8 cellular contexts compared by ENCODE assay signal in the genomic region with DNA sequence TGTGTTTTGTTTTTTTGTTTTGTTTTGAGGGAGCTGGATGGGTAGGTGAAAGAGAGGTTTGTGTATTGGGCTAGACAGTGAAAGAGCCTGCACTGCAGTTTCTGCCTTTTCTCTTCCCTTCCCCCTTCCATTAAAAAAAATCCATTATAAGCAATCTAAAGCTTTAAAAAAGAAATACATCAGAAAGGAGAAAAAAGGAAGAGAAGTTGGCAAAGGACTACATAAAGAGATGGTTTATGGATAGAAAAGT. TPM values are rescaled to one million over a fixed set of nuclear protein-coding genes. Genes with fewer than 3 reads are reported as not detected.
DNase-seq lines count a peak whose midpoint lies in the region; ATAC-seq and TF ChIP-seq lines count a peak whose summit lies in the region.

No MANE protein-coding gene starts in this region.

- ATAC-seq in heart right ventricle = no peak
- no peak for ATAC-seq in naive B cell (ENCODE audit: low read depth in 2 of 2)
- ATAC-seq in HG02571 (IDR thresholded peaks at IDR 0.05; ENCODE audit: unreplicated experiment) = no peak

- peaks cover 0 to 4% (median 0%) of the 10 kb centered on the region in 3 donors for H3K27me3 Mint-ChIP-seq in naive B cell

- in situ Hi-C loops in GM13977 (cut with MboI; ENCODE audit: low pct_unique_long_range_greater_than_20kb, low sequenced_read_pairs, unreplicated experiment) = no loop called here

- H3K4me3 ChIP-seq in heart right ventricle (peak overlapping the region in 6 of 10 donors; percentile 55 to 70 (median 60)), vagina (peak overlapping the region in 1 of 2 donors; percentile 50)

- H3K27ac ChIP-seq in heart right ventricle = peak overlapping the region in 7 of 10 donors; percentile 70 to 86 (median 79)
- peak overlapping the region; percentile 19 for H3K27ac ChIP-seq in caudate nucleus (ENCODE audit: low read depth, low read length)
- H3K27ac ChIP-seq in vagina = peak overlapping the region; percentile 90

- peaks cover 0 to 7% (median 0%) of the 10 kb centered on the region in 7 donors for H3K9me3 Mint-ChIP-seq in naive B cell

- DNase-seq in heart right ventricle = no peak
- DNase-seq in cardiac septum (ENCODE audit: low spot score) = no peak
- DNase-seq in caudate nucleus (lab: John Stamatoyannopoulos, UW) = no peak
- no peak for DNase-seq in naive B cell
- DNase-seq in vagina (ENCODE audit: extremely low spot score in 2 of 2) = no peak
- no peak for DNase-seq in stimulated activated CD4-positive, alpha-beta T cell treated with anti-CD3 and anti-CD28 coated beads, Interleukin-12 subunit alpha, Interleukin-12 subunit beta, amount 100 ng/mL, for 4 hours
- DNase-seq in GM13977 (ENCODE audit: low spot score) = no peak

- H3K4me3 Mint-ChIP-seq in naive B cell = peak overlapping the region; percentile 76 to 95 (median 92)

- H3K4me1 Mint-ChIP-seq in naive B cell = peaks cover 35 to 60% (median 45%) of the 10 kb centered on the region in 3 donors

- TF ChIP-seq POLR2A in vagina (IDR thresholded peaks at IDR 0.05) = no peak

- no peaks in the 10 kb centered on the region for H3K27me3 ChIP-seq in heart right ventricle
- H3K27me3 ChIP-seq in vagina = no peaks in the 10 kb centered on the region

- H3K36me3 ChIP-seq in heart right ventricle (no peaks in the 10 kb centered on the region), vagina (no peaks in the 10 kb centered on the region)

- H3K27ac Mint-ChIP-seq in naive B cell = peak overlapping the region; percentile 94 to 100 (median 98)

- H3K36me3 Mint-ChIP-seq in naive B cell = no peaks in the 10 kb centered on the region

- peaks cover 3 to 46% (median 16%) of the 10 kb centered on the region in 9 donors for H3K4me1 ChIP-seq in heart right ventricle
- peaks cover 47% of the 10 kb centered on the region for H3K4me1 ChIP-seq in vagina

- TF ChIP-seq CTCF in heart right ventricle (IDR thresholded peaks at IDR 0.05) = no peak
- TF ChIP-seq CTCF in vagina (IDR thresholded peaks at IDR 0.05) = no peak
- no peak for TF ChIP-seq CTCF in GM13977 (IDR thresholded peaks at IDR 0.05; ENCODE audit: extremely low read depth, insufficient read depth, missing control alignments)

- intact Hi-C loops in heart right ventricle (cut with DNase I) = loop anchor here in 6 of 10 donors (1.0 to 10.0 kb wide), 5 partner anchors 101 to 182 kb away; partner anchors contain the start of genes POLR3E (in 5 of the 6) and CDR2 (in 1 of the 6)
- intact Hi-C loops in cardiac septum (cut with DNase I) = loop anchor here (1.0 kb wide), 1 partner anchor 11 kb away; the partner anchor contains the start of gene EEF2K
- intact Hi-C loops in vagina (cut with DNase I) = no loop called here

- H3K9me3 ChIP-seq in heart right ventricle = no peaks in the 10 kb centered on the region
- H3K9me3 ChIP-seq in vagina = no peaks in the 10 kb centered on the region

RNA-seq across cellular contexts. Expression of gene EEF2K, which starts 10.7 kb away (rescaled TPM):
- 10 to 100 TPM; 17.2 to 38.9 (median 23.2) TPM for total RNA-seq in heart right ventricle
- 10 to 100 TPM in 1 of 2 donors, 1 to 10 TPM in 1; 5.1 to 10.3 TPM for polyA plus RNA-seq in heart right ventricle
- 16.2 TPM for total RNA-seq in cardiac septum
- polyA plus RNA-seq in naive B cell (ENCODE audit: low read depth in 6 of 6) = 1 to 10 TPM; 1.2 to 2.9 (median 1.8) TPM
- total RNA-seq in vagina = 50.3 TPM

RNA-seq across cellular contexts. Expression of gene SDR42E2, which starts 33.1 kb away (rescaled TPM):
- total RNA-seq in heart right ventricle (under 1 TPM in 1 of 10 donors, not detected in 9; 0.09 TPM), cardiac septum (not detected), vagina (not detected)
- polyA plus RNA-seq in heart right ventricle (under 1 TPM in 1 of 2 donors, not detected in 1; 0.15 TPM), naive B cell (ENCODE audit: low read depth in 6 of 6) (1 to 10 TPM in 1 of 6 donors, under 1 TPM in 4, not detected in 1; 0.21 to 1.2 (median 0.81) TPM)

Comparison
In these comparisons a context has a peak if more than half of its experiments do, and no peak if none do; other contexts are left out.
1. H3K27ac ChIP-seq: peak in every context shown above with its lines; median percentile 90 in vagina; 79 in heart right ventricle; 19 in caudate nucleus.